17 cellular contexts compared by ENCODE assay signal in genomic region chr6:122008105-122009100, GRCh38.
DNase-seq lines count a peak whose midpoint lies in the region; ATAC-seq and TF ChIP-seq lines count a peak whose summit lies in the region.
"Had no signal": no experiment of that assay in that cellular context is flagged by ENCODE, and none has a peak within 500 bp of the region (broad histone marks: within the 10 kb centered on the region; RNA-seq: fewer than 3 reads in every experiment).

No MANE protein-coding gene starts in this region.

- WGBS in thyroid gland, 2 donors: 75 to 76% methylated on average over 6 of the region's 6 CpGs

- H3K9me3 ChIP-seq in HUES48 (ENCODE audit: control insufficient read depth, insufficient read depth, low read length) (no peaks in the 10 kb centered on the region), thoracic aorta (no peaks in the 10 kb centered on the region), thyroid gland (no peaks in the 10 kb centered on the region)
- H3K9me3 ChIP-seq: HAP-1, stomach had no signal

- no peaks in the 10 kb centered on the region for H3K4me1 Mint-ChIP-seq in stimulated activated naive CD8-positive, alpha-beta T cell treated with anti-CD3 and anti-CD28 coated beads, Interleukin-15, amount 100 ng/mL, for 72 hours
- H3K4me1 Mint-ChIP-seq: CD14-positive monocyte had no signal

- H3K36me3 ChIP-seq in HUES48 (ENCODE audit: control insufficient read depth, insufficient read depth, low read length): no peaks in the 10 kb centered on the region
- H3K36me3 ChIP-seq in thoracic aorta: no peaks in the 10 kb centered on the region
- no peaks in the 10 kb centered on the region for H3K36me3 ChIP-seq in thyroid gland
- H3K36me3 ChIP-seq: HAP-1, stomach had no signal

- H3K4me1 ChIP-seq in HUES48 (ENCODE audit: control insufficient read depth, insufficient read depth, low read length): peaks cover 36% of the 10 kb centered on the region
- peaks cover 0 to 11% of the 10 kb centered on the region in 2 donors for H3K4me1 ChIP-seq in thoracic aorta (ENCODE audit: control insufficient read depth in 1 of 2, low read depth in 2 of 2)
- no peaks in the 10 kb centered on the region for H3K4me1 ChIP-seq in thyroid gland
- H3K4me1 ChIP-seq: HAP-1, stomach had no signal

- H3K4me3 Mint-ChIP-seq in stimulated activated naive CD8-positive, alpha-beta T cell treated with anti-CD3 and anti-CD28 coated beads, Interleukin-15, amount 100 ng/mL, for 72 hours: no peak overlapping the region
- H3K4me3 Mint-ChIP-seq: CD14-positive monocyte; effector memory CD8-positive, alpha-beta T cell had no signal

- TF ChIP-seq POLR2A in GM18505 (IDR thresholded peaks at IDR 0.05; ENCODE audit: borderline replicate concordance, extremely low read depth, insufficient read depth, insufficient read length) (no peak), thyroid gland (IDR thresholded peaks at IDR 0.05) (no peak)

- H3K9me3 Mint-ChIP-seq in stimulated activated naive CD8-positive, alpha-beta T cell treated with anti-CD3 and anti-CD28 coated beads, Interleukin-15, amount 100 ng/mL, for 72 hours: no peaks in the 10 kb centered on the region
- H3K9me3 Mint-ChIP-seq: CD14-positive monocyte had no signal

- H3K9ac ChIP-seq in HUES48 (ENCODE audit: low read depth, low read length): no peak overlapping the region
- H3K9ac ChIP-seq: KMS-11 had no signal

- ATAC-seq in thoracic aorta (ENCODE audit: insufficient number of reproducible peaks, low FRiP score, low read depth) (peak; percentile 41), GM18505 (IDR thresholded peaks at IDR 0.05; ENCODE audit: unreplicated experiment) (no peak)
- no peak for ATAC-seq in stimulated activated naive CD8-positive, alpha-beta T cell treated with anti-CD3 and anti-CD28 coated beads, Interleukin-15, amount 100 ng/mL, for 72 hours
- ATAC-seq: effector memory CD8-positive, alpha-beta T cell had no signal

- intact Hi-C loops in thyroid gland (cut with DNase I): no loop called here

- H3K4me3 ChIP-seq in HUES48 (ENCODE audit: low read depth, low read length) (peak overlapping the region; percentile 16; the same call in 1 of the 2 replicates), cardiac fibroblast (replicated peaks in 1 of 2; ENCODE audit: low read depth in 2 of 2, low read length in 2 of 2) (no peak overlapping the region), thoracic aorta (no peak overlapping the region), thyroid gland (replicated peaks in 1 of 3) (no peak overlapping the region)
- H3K4me3 ChIP-seq: HAP-1, stomach had no signal

- peak overlapping the region; percentile 90 for H3K27ac ChIP-seq in HUES48 (ENCODE audit: low read depth, low read length)
- H3K27ac ChIP-seq in thoracic aorta: no peak overlapping the region
- no peak overlapping the region for H3K27ac ChIP-seq in thyroid gland
- H3K27ac ChIP-seq: KMS-11, stomach had no signal

- TF ChIP-seq CTCF in cardiac fibroblast (IDR thresholded peaks at IDR 0.05; ENCODE audit: low read depth, low read length) (no peak), thoracic aorta (IDR thresholded peaks at IDR 0.05) (no peak), thyroid gland (IDR thresholded peaks at IDR 0.05) (no peak)

- peak; percentile 54 to 86 for DNase-seq in cardiac fibroblast (ENCODE audit: low read depth in 2 of 2)
- DNase-seq in hepatic stellate cell (ENCODE audit: low spot score): peak; percentile 11
- no peak for DNase-seq in thoracic aorta (ENCODE audit: low spot score)
- DNase-seq in stimulated activated naive CD8-positive, alpha-beta T cell treated with anti-CD3 and anti-CD28 coated beads, Interleukin-15, amount 100 ng/mL, for 72 hours: no peak
- DNase-seq in thyroid gland: no peak
- DNase-seq: activated gamma-delta T cell treated with Interleukin-2 at 50 U/mL for 16 hours; DMS53; effector memory CD8-positive, alpha-beta T cell; foreskin melanocyte; NCI-H1436; occipital lobe; stomach had no signal

- peaks cover 15% of the 10 kb centered on the region for H3K27me3 Mint-ChIP-seq in stimulated activated naive CD8-positive, alpha-beta T cell treated with anti-CD3 and anti-CD28 coated beads, Interleukin-15, amount 100 ng/mL, for 72 hours
- H3K27me3 Mint-ChIP-seq: effector memory CD8-positive, alpha-beta T cell had no signal

- H3K27me3 ChIP-seq in HUES48 (ENCODE audit: control insufficient read depth, insufficient read depth, low read length) (no peaks in the 10 kb centered on the region), thoracic aorta (replicated peaks; ENCODE audit: insufficient read depth) (no peaks in the 10 kb centered on the region), thyroid gland (no peaks in the 10 kb centered on the region)
- H3K27me3 ChIP-seq: stomach had no signal

- no peak overlapping the region for H3K27ac Mint-ChIP-seq in stimulated activated naive CD8-positive, alpha-beta T cell treated with anti-CD3 and anti-CD28 coated beads, Interleukin-15, amount 100 ng/mL, for 72 hours
- H3K27ac Mint-ChIP-seq: effector memory CD8-positive, alpha-beta T cell had no signal

Comparison
In these comparisons a context has a peak if more than half of its experiments do, and no peak if none do; other contexts are left out.
1. DNase-seq: peak in cardiac fibroblast (2 of 2) and hepatic stellate cell (single experiment); none in thoracic aorta (single experiment), stimulated activated naive CD8-positive, alpha-beta T cell treated with anti-CD3 and anti-CD28 coated beads, Interleukin-15, amount 100 ng/mL, for 72 hours (0 of 2) and thyroid gland (0 of 2).